Comparison of ENCODE assay signal across 8 cellular contexts in genomic region chr2:102735431-102736130, GRCh38. TPM values are rescaled to one million over a fixed set of nuclear protein-coding genes. Genes with fewer than 3 reads are reported as not detected.
A peak's percentile ranks its signal among the peaks of the same experiment; 100 is the strongest.
DNase-seq lines count a peak whose midpoint lies in the region; ATAC-seq, FAIRE-seq and TF ChIP-seq lines count a peak whose summit lies in the region.

No MANE protein-coding gene starts in this region.

- H3K27me3 ChIP-seq in AG04450 (ENCODE audit: control insufficient read depth, insufficient read depth, low read length) (no peaks in the 10 kb centered on the region), GM23248 (replicated peaks; ENCODE audit: insufficient read depth) (no peaks in the 10 kb centered on the region), SU-DHL-6 (ENCODE audit: low read length) (no peaks in the 10 kb centered on the region), fibroblast of lung (ENCODE audit: control insufficient read depth, insufficient read depth, low read length) (no peaks in the 10 kb centered on the region), pancreas (no peaks in the 10 kb centered on the region)

- POLR2A ChIA-PET in AG04450 (lab: Yijun Ruan, JAX): no interaction called here

- peaks cover 6% of the 10 kb centered on the region; the same call in 1 of the 2 replicates for H3K4me1 ChIP-seq in GM23248 (ENCODE audit: insufficient read depth)
- no peaks in the 10 kb centered on the region for H3K4me1 ChIP-seq in fibroblast of lung (ENCODE audit: control insufficient read depth, extremely low read depth, insufficient read depth, low read length)
- peaks cover 4 to 15% (median 13%) of the 10 kb centered on the region in 3 donors for H3K4me1 ChIP-seq in pancreas

- no peaks in the 10 kb centered on the region for H3K9me2 ChIP-seq in GM23248 (ENCODE audit: insufficient read depth)
- no peaks in the 10 kb centered on the region for H3K9me2 ChIP-seq in SU-DHL-6 (replicated peaks; ENCODE audit: insufficient read depth, low read length)

- H3K36me3 ChIP-seq in GM23248 (ENCODE audit: low read depth) (no peaks in the 10 kb centered on the region), SU-DHL-6 (ENCODE audit: low read length) (peaks cover 9% of the 10 kb centered on the region; the same call in 1 of the 2 replicates), fibroblast of lung (ENCODE audit: control insufficient read depth, insufficient read depth, low read length) (no peaks in the 10 kb centered on the region), pancreas (peaks cover 0 to 8% (median 0%) of the 10 kb centered on the region in 3 donors)

- intact Hi-C loops in pancreas (cut with DNase I): no loop called here

- H3K4me2 ChIP-seq in GM23248 (ENCODE audit: unreplicated experiment) (peak overlapping the region; percentile 97), SU-DHL-6 (ENCODE audit: low read depth, low read length, poor library complexity, severe bottlenecking) (peak overlapping the region; percentile 95), fibroblast of lung (ENCODE audit: extremely low read depth, insufficient read depth, low read length) (peak overlapping the region; percentile 96)

- FAIRE-seq in pancreas (lab: Jason Lieb, UNC): no peak

- no peaks in the 10 kb centered on the region for H4K20me1 ChIP-seq in GM23248 (ENCODE audit: insufficient read depth)
- no peaks in the 10 kb centered on the region for H4K20me1 ChIP-seq in SU-DHL-6 (ENCODE audit: low read depth, low read length)
- no peaks in the 10 kb centered on the region for H4K20me1 ChIP-seq in fibroblast of lung (ENCODE audit: control insufficient read depth, extremely low read depth, insufficient read depth, low read length)

- no peak for DNase-seq in AG04450 (ENCODE audit: low read depth, low spot score)
- no peak for DNase-seq in GM23248
- DNase-seq in fibroblast of lung (ENCODE audit: low read depth in 2 of 2): peak; percentile 23 to 25
- DNase-seq in pancreas: peak in 4 of 6 donors; percentile 36 to 55 (median 44)
- no peak for DNase-seq in COR-L47 (lab: John Stamatoyannopoulos, UW)
- no peak for DNase-seq in D341Med (ENCODE audit: low spot score)

- H3K4me3 ChIP-seq in AG04450 (ENCODE audit: low read depth, low read length) (peak overlapping the region; percentile 84), GM23248 (peak overlapping the region; percentile 88), SU-DHL-6 (ENCODE audit: insufficient read depth, low read length, poor library complexity, severe bottlenecking) (peak overlapping the region; percentile 78), fibroblast of lung (replicated peaks in 1 of 4; ENCODE audit: control extremely low read depth in 1 of 4, insufficient read depth in 1 of 4, low read depth in 3 of 4, low read length in 4 of 4) (peak overlapping the region in 3 of 4 experiments; percentile 86 to 95 (median 88)), pancreas (peak overlapping the region; percentile 68 to 99 (median 96))

- TF ChIP-seq CTCF in AG04450 (IDR thresholded peaks at IDR 0.05; ENCODE audit: low read depth, low read length) (no peak), SU-DHL-6 (IDR thresholded peaks at IDR 0.05; ENCODE audit: insufficient read depth, low read length, poor library complexity, severe bottlenecking) (no peak), fibroblast of lung (conservative IDR thresholded peaks at IDR 0.05 in 1 of 2, IDR thresholded peaks at IDR 0.05 in 1 of 2; ENCODE audit: low read depth in 1 of 2, low read length in 2 of 2) (no peak), pancreas (IDR thresholded peaks at IDR 0.05) (no peak)

- in situ Hi-C loops in GM23248 (cut with MboI): no loop called here

- H3F3A ChIP-seq in GM23248 (ENCODE audit: insufficient read depth) (no peaks in the 10 kb centered on the region), SU-DHL-6 (ENCODE audit: insufficient read depth) (no peaks in the 10 kb centered on the region)

- 60 to 62% methylated on average over 16 of the region's 16 CpGs for WGBS in GM23248 (ENCODE audit: low coverage in 1 of 2, low lambda C conversion rate in 2 of 2, missing lambda C conversion rate in 2 of 2), 2 experiments
- WGBS in pancreas, 2 donors: 20 to 26% methylated on average over 16 of the region's 16 CpGs

- no peak overlapping the region for H3K27ac ChIP-seq in AG04450 (ENCODE audit: low read depth, low read length)
- H3K27ac ChIP-seq in GM23248: no peak overlapping the region
- H3K27ac ChIP-seq in SU-DHL-6 (ENCODE audit: low read depth, low read length): no peak overlapping the region
- no peak overlapping the region for H3K27ac ChIP-seq in fibroblast of lung (ENCODE audit: insufficient read depth, low read length)
- peak overlapping the region; percentile 83 to 95 (median 90) for H3K27ac ChIP-seq in pancreas

- H3K9me3 ChIP-seq in AG04450 (ENCODE audit: control insufficient read depth, insufficient read depth, low read length): no peaks in the 10 kb centered on the region
- H3K9me3 ChIP-seq in GM23248 (ENCODE audit: low read depth): no peaks in the 10 kb centered on the region
- no peaks in the 10 kb centered on the region for H3K9me3 ChIP-seq in SU-DHL-6 (ENCODE audit: insufficient read depth, low read length)
- H3K9me3 ChIP-seq in fibroblast of lung (ENCODE audit: control insufficient read depth, insufficient read depth, low read depth, low read length): no peaks in the 10 kb centered on the region
- no peaks in the 10 kb centered on the region for H3K9me3 ChIP-seq in pancreas

- H3K79me2 ChIP-seq in GM23248 (ENCODE audit: insufficient read depth): no peaks in the 10 kb centered on the region
- H3K79me2 ChIP-seq in SU-DHL-6 (ENCODE audit: insufficient read depth, low read length): peaks cover 41% of the 10 kb centered on the region
- H3K79me2 ChIP-seq in fibroblast of lung (ENCODE audit: control insufficient read depth, insufficient read depth, low read length): no peaks in the 10 kb centered on the region

- H3K9ac ChIP-seq in GM23248 (peak overlapping the region; percentile 67; the same call in 1 of the 2 replicates), SU-DHL-6 (ENCODE audit: low read length) (peak overlapping the region; percentile 75), fibroblast of lung (ENCODE audit: insufficient read depth, low read length) (no peak overlapping the region)

- ATAC-seq in pancreas (peak; percentile 46 to 60 (median 55)), HG02610 (IDR thresholded peaks at IDR 0.05; ENCODE audit: unreplicated experiment) (no peak)

- peak overlapping the region; percentile 98 for H2AFZ ChIP-seq in GM23248
- H2AFZ ChIP-seq in SU-DHL-6 (ENCODE audit: low read depth, low read length, severe bottlenecking): no peak overlapping the region
- H2AFZ ChIP-seq in fibroblast of lung (ENCODE audit: low read length): no peak overlapping the region

- CTCF ChIA-PET in AG04450 (lab: Charles Lee): interaction anchor here (1.4 to 10.8 kb wide), 4 partner anchors 18 to 262 kb away, joined by 3 to 134 read pairs (median 14); partner anchors contain the start of gene SLC9A4

RNA-seq across cellular contexts. Expression of gene TMEM182, which starts 26.2 kb away (rescaled TPM):
- polyA plus RNA-seq in AG04450 (2011; rRNA removed) (3.5 and 3.6 TPM in 2 replicates), GM23248 (2016; fragmentation: Nextera tagmentation; extraction: Ambion mirVana) (2.2 and 2.3 TPM in 2 replicates), fibroblast of lung (1.4 and 2.9 TPM in 2 replicates), pancreas (1 to 10 TPM in 1 of 2 donors, under 1 TPM in 1; 0.80 to 1.0 TPM)
- 1.1 and 1.9 TPM in 2 replicates for polyA minus RNA-seq in AG04450 (2011; rRNA and poly(A)+ RNA removed)
- total RNA-seq in GM23248 (2014; rRNA removed; shearing (Covaris generic)): 1.0 and 3.6 TPM in 2 replicates
- total RNA-seq in fibroblast of lung (2.8 and 3.9 TPM in 2 replicates), pancreas (1 to 10 TPM; 1.8 to 4.1 (median 2.7) TPM)
- polyA plus RNA-seq in fibroblast of lung (2012): 1.4 and 3.5 TPM in 2 replicates
- 0.96 and 5.2 TPM in 2 replicates for polyA minus RNA-seq in fibroblast of lung (ENCODE audit: low replicate concordance)

Comparison
In these comparisons a context has a peak if more than half of its experiments do, and no peak if none do; other contexts are left out.
1. DNase-seq: peak in fibroblast of lung (2 of 2) and pancreas (4 of 6); none in AG04450 (single experiment), GM23248 (single experiment), COR-L47 (single experiment) and D341Med (single experiment).
2. H3K27ac ChIP-seq: peak in pancreas (4 of 4); none in AG04450 (single experiment), GM23248 (single experiment), SU-DHL-6 (single experiment) and fibroblast of lung (single experiment).
3. Peak in every context shown above with its lines, with median percentiles within 50 percentile points of each other: H3K4me3 ChIP-seq and H3K4me2 ChIP-seq.